19 cellular contexts compared by ENCODE assay signal in the genomic region with DNA sequence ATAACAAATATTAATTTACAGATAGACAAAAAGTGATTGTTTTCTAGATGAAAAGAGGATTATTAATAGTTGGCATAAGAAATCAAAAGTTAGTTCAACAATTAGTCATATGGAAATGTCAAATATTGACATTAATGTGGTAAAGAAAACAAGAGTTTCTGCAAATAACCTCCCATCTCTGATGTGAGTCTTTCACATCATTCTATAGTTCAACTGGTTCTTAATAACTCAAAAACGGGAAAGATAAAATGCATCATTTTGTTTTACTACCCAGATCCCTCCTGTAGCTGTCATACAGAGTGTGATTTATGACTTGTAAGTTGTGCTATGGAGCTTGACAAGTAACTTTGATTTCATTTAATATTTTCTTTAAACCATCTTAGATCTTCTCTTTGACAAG.
A peak's percentile ranks its signal among the peaks of the same experiment; 100 is the strongest.
DNase-seq lines count a peak whose midpoint lies in the region; ATAC-seq, FAIRE-seq and TF ChIP-seq lines count a peak whose summit lies in the region.
"Had no signal": no experiment of that assay in that cellular context is flagged by ENCODE, and none has a peak within 500 bp of the region (broad histone marks: within the 10 kb centered on the region; RNA-seq: fewer than 3 reads in every experiment).

No MANE protein-coding gene starts in this region.

- DNase-seq in HEK293T (ENCODE audit: extremely low spot score) (no peak), small intestine (no peak), sciatic nerve (ENCODE audit: low spot score) (no peak)
- DNase-seq in stimulated activated CD4-positive, alpha-beta T cell treated with anti-CD3 and anti-CD28 coated beads, Interleukin-15, amount 100 ng/mL, for 24 hours, result no peak
- DNase-seq: AML-193; Caco-2; Calu3; CD4-positive, alpha-beta T cell; CD8-positive, alpha-beta T cell; DMS79 treated with DMSO at 0.1 percent for 48 hours; GF-D8 had no signal

- no peak overlapping the region for H3K4me3 ChIP-seq in small intestine (ENCODE audit: low read depth in 1 of 2, low read length in 2 of 2)
- H3K4me3 ChIP-seq: A549; BLaER1 treated with 17β-estradiol and CSF1 and Interleukin-3, amounts not matched to agents 10 nM and 100 nM had no signal

- FAIRE-seq in TTC549 (lab: Jason Lieb, UNC), result peak; percentile 62
- peak; percentile 10 for FAIRE-seq in small intestine (lab: Jason Lieb, UNC)
- FAIRE-seq: D721Med, GM12891, GM19239 had no signal

- H3K27me3 ChIP-seq in small intestine (ENCODE audit: control insufficient read depth in 2 of 2, insufficient read depth in 2 of 2, low read length in 2 of 2), result no peaks in the 10 kb centered on the region
- H3K27me3 ChIP-seq: BLaER1 treated with 17β-estradiol and CSF1 and Interleukin-3, amounts not matched to agents 10 nM and 100 nM had no signal

- H3K27ac ChIP-seq in small intestine (ENCODE audit: low read depth in 1 of 2, low read length in 1 of 2), result no peak overlapping the region
- H3K27ac ChIP-seq: 22Rv1; A549; BLaER1 treated with 17β-estradiol and CSF1 and Interleukin-3, amounts not matched to agents 10 nM and 100 nM; C4-2B had no signal

- no peaks in the 10 kb centered on the region for H3K9me3 ChIP-seq in small intestine (ENCODE audit: control insufficient read depth, low read depth)
- H3K9me3 ChIP-seq: A549; BLaER1 treated with 17β-estradiol and CSF1 and Interleukin-3, amounts not matched to agents 10 nM and 100 nM; Caco-2 had no signal

- POLR2A ChIA-PET in HEK293T (lab: Yijun Ruan, JAX), result no interaction called here

- intact Hi-C loops in sciatic nerve (cut with DNase I), result no loop called here

- ATAC-seq in sciatic nerve, result no peak
- ATAC-seq: A549; CD8-positive, alpha-beta T cell had no signal

- CTCF ChIA-PET in HEK293T (lab: Yijun Ruan, JAX), result no interaction called here

- H3K4me1 ChIP-seq in small intestine (ENCODE audit: control insufficient read depth in 2 of 2, insufficient read depth in 1 of 2, low read depth in 1 of 2, low read length in 1 of 2), result no peaks in the 10 kb centered on the region
- H3K4me1 ChIP-seq: A549; BLaER1 treated with 17β-estradiol and CSF1 and Interleukin-3, amounts not matched to agents 10 nM and 100 nM; Caco-2 had no signal

- 21 to 46% (median 23%) methylated on average over 1 of the region's 1 CpG for WGBS in small intestine, 3 donors

- H3K36me3 ChIP-seq in small intestine (ENCODE audit: control insufficient read depth in 2 of 2, insufficient read depth in 2 of 2, low read length in 2 of 2), result no peaks in the 10 kb centered on the region
- H3K36me3 ChIP-seq: BLaER1 treated with 17β-estradiol and CSF1 and Interleukin-3, amounts not matched to agents 10 nM and 100 nM had no signal

TF ChIP-seq in HEK293T, 16 proteins besides CTCF, POLR2A, EP300 and RAD21:
- TF ChIP-seq, protein P1, sequence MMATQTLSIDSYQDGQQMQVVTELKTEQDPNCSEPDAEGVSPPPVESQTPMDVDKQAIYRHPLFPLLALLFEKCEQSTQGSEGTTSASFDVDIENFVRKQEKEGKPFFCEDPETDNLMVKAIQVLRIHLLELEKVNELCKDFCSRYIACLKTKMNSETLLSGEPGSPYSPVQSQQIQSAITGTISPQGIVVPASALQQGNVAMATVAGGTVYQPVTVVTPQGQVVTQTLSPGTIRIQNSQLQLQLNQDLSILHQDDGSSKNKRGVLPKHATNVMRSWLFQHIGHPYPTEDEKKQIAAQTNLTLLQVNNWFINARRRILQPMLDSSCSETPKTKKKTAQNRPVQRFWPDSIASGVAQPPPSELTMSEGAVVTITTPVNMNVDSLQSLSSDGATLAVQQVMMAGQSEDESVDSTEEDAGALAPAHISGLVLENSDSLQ (IDR thresholded peaks at IDR 0.05), result peak; percentile 78
- no peak for TF ChIP-seq TARDBP (IDR thresholded peaks at IDR 0.05)
TF ChIP-seq in HEK293T: peak in this region for 1.
